30 cellular contexts compared by ENCODE assay signal in genomic region chr7:33958126-33958525, GRCh38. TPM values are rescaled to one million over a fixed set of nuclear protein-coding genes. Genes with fewer than 3 reads are reported as not detected.
"Had no signal": no experiment of that assay in that cellular context is flagged by ENCODE, and none has a peak within 500 bp of the region (broad histone marks: within the 10 kb centered on the region; RNA-seq: fewer than 3 reads in every experiment).

No MANE protein-coding gene starts in this region.

- DNase-seq: activated CD4-positive, alpha-beta memory T cell treated with anti-CD3 and anti-CD28 coated beads for 36 hours; activated CD4-positive, alpha-beta T cell treated with anti-CD3 and anti-CD28 coated beads for 36 hours; activated CD4-positive, alpha-beta T cell treated with anti-CD3 and anti-CD28 coated beads, Interleukin-2, amount 10 ng/mL, durations not matched to agents 24 days and 14 days; activated CD4-positive, CD25-positive, alpha-beta regulatory T cell; activated CD4-positive, CD25-positive, alpha-beta regulatory T cell treated with anti-CD3 and anti-CD28 coated beads, Interleukin-2, amount 50 U/mL, for 72 hours; activated CD8-positive, alpha-beta memory T cell treated with anti-CD3 and anti-CD28 coated beads, Interleukin-2, amount 10 ng/mL, durations not matched to agents 7 days and 5 days; activated CD8-positive, alpha-beta memory T cell treated with anti-CD3 and anti-CD28 coated beads, Interleukin-2, amount 50 U/mL, for 4 hours; activated CD8-positive, alpha-beta T cell treated with anti-CD3 and anti-CD28 coated beads, Interleukin-2, amount 10 ng/mL, durations not matched to agents 7 days and 5 days; activated effector memory CD4-positive, alpha-beta T cell treated with anti-CD3 and anti-CD28 coated beads, Interleukin-2, amount 50 U/mL, for 16 hours; activated naive CD4-positive, alpha-beta T cell treated with anti-CD3 and anti-CD28 coated beads for 36 hours; activated naive CD8-positive, alpha-beta T cell treated with anti-CD3 and anti-CD28 coated beads for 36 hours; activated naive CD8-positive, alpha-beta T cell treated with anti-CD3 and anti-CD28 coated beads, Interleukin-2, amount 50 U/mL, for 24 hours; activated T-cell treated with anti-CD3 and anti-CD28 coated beads, Interleukin-2, amount 50 U/mL, for 1 hour; activated T-cell treated with anti-CD3 and anti-CD28 coated beads, Interleukin-2, amount 50 U/mL, for 48 hours; amniotic stem cell; anterior cingulate cortex; body of pancreas; caudate nucleus; colonic mucosa; effector CD8-positive, alpha-beta T cell; foreskin fibroblast; head of caudate nucleus; SW 1271; T-helper 1 cell; T-helper 17 cell; T1000 had no signal

- H3K9me3 ChIP-seq: body of pancreas, colonic mucosa had no signal

- H3K27me3 ChIP-seq: body of pancreas, colonic mucosa had no signal

- H3K4me1 ChIP-seq: body of pancreas, colonic mucosa had no signal

- H3K4me3 ChIP-seq: body of pancreas, colonic mucosa had no signal

- H3K36me3 ChIP-seq: colonic mucosa had no signal

- H3K27ac ChIP-seq: body of pancreas, colonic mucosa, epithelial cell of prostate had no signal

RNA-seq across cellular contexts. Expression of gene BMPER, which starts 52.8 kb away (rescaled TPM):
- total RNA-seq: activated CD4-positive, alpha-beta memory T cell treated with anti-CD3 and anti-CD28 coated beads for 36 hours; activated CD4-positive, alpha-beta T cell treated with anti-CD3 and anti-CD28 coated beads for 36 hours; activated CD4-positive, alpha-beta T cell treated with anti-CD3 and anti-CD28 coated beads, Interleukin-2, amount 10 ng/mL, durations not matched to agents 24 days and 14 days; activated CD8-positive, alpha-beta memory T cell treated with anti-CD3 and anti-CD28 coated beads for 36 hours; activated CD8-positive, alpha-beta memory T cell treated with anti-CD3 and anti-CD28 coated beads, Interleukin-2, amount 10 ng/mL, durations not matched to agents 7 days and 5 days; activated CD8-positive, alpha-beta T cell treated with anti-CD3 and anti-CD28 coated beads, Interleukin-2, amount 10 ng/mL, durations not matched to agents 7 days and 5 days; activated naive CD4-positive, alpha-beta T cell treated with anti-CD3 and anti-CD28 coated beads for 36 hours; activated naive CD8-positive, alpha-beta T cell treated with anti-CD3 and anti-CD28 coated beads for 36 hours; activated T-helper 1 cell treated with anti-CD3 and anti-CD28 coated beads, Interleukin-12 subunit alpha, Interleukin-12 subunit beta, Interleukin-2, Interleukin-4 antibody, amounts not matched to agents 30 ng/mL and 10 ng/mL and 1 ng/mL, durations not matched to agents 14 hours and 24 hours and 36 hours; activated T-helper 2 cell treated with anti-CD3 and anti-CD28 coated beads, Interferon-gamma antibody, Interleukin-2, Interleukin-4, amounts not matched to agents 10 μg/mL and 5 μg/mL and 100 μg/mL, durations not matched to agents 14 hours and 24 hours and 36 hours had no signal
